8 cellular contexts compared by ENCODE assay signal in the genomic region with DNA sequence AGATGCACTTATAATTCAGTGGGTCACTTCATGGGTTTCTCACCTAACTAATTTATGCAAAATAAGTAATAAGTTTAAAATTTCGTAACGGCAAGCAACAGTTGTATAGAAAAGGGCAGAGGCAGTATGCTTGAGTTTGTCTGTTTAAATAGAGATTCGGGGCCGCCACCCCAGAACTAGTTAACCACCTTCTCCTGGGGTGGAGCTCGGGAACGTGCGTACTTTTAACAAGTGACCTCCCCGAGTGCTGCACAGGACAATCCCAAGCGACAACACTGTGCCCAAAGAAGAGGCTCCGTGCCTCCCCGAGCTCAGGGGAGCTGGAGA. TPM values are rescaled to one million over a fixed set of nuclear protein-coding genes. Genes with fewer than 3 reads are reported as not detected.
A peak's percentile ranks its signal among the peaks of the same experiment; 100 is the strongest.
DNase-seq lines count a peak whose midpoint lies in the region; ATAC-seq and TF ChIP-seq lines count a peak whose summit lies in the region.

No MANE protein-coding gene starts in this region.

- H3K9me3 Mint-ChIP-seq in CD4-positive, alpha-beta memory T cell: peaks cover 0 to 5% (median 0%) of the 10 kb centered on the region in 8 donors
- no peaks in the 10 kb centered on the region for H3K9me3 Mint-ChIP-seq in neural crest cell

- POLR2A ChIA-PET in CD4-positive, alpha-beta memory T cell (lab: Charles Lee; ENCODE audit: partially characterized antibody): interaction anchor here (0.7 to 5.5 kb wide), 35 partner anchors 8 to 701 kb away, joined by 3 to 140 read pairs (median 5); partner anchors contain the start of genes CCNL1, GMPS, SLC33A1 and TIPARP

- intact Hi-C loops in CD4-positive, alpha-beta memory T cell (cut with micrococcal nuclease): loop anchor here (2.0 kb wide), 3 partner anchors 30 to 526 kb away; no protein-coding TSS in a partner anchor

- TF ChIP-seq CTCF in LNCaP clone FGC (IDR thresholded peaks at IDR 0.05; ENCODE audit: control insufficient read depth, extremely low read depth, insufficient read depth) (no peak), neural crest cell (conservative IDR thresholded peaks at IDR 0.05) (no peak)

- peak overlapping the region; percentile 94 to 98 (median 95) for H3K27ac Mint-ChIP-seq in CD4-positive, alpha-beta memory T cell
- peak overlapping the region; percentile 92 for H3K27ac Mint-ChIP-seq in neural crest cell (ENCODE audit: unreplicated experiment)

- H3K4me1 Mint-ChIP-seq in CD4-positive, alpha-beta memory T cell: peaks cover 31 to 55% (median 42%) of the 10 kb centered on the region in 4 donors
- peaks cover 44% of the 10 kb centered on the region for H3K4me1 Mint-ChIP-seq in neural crest cell

- H3K9ac ChIP-seq in duodenal mucosa (ENCODE audit: low read depth in 1 of 2, low read length in 2 of 2): peak overlapping the region; percentile 88 to 89

- peak overlapping the region; percentile 72 for H3K27ac ChIP-seq in CD4-positive, alpha-beta memory T cell (ENCODE audit: low read depth, low read length)
- H3K27ac ChIP-seq in duodenal mucosa (ENCODE audit: low read depth, low read length): peak overlapping the region; percentile 73

- peaks cover 23 to 51% of the 10 kb centered on the region in 2 donors for H3K36me3 Mint-ChIP-seq in CD4-positive, alpha-beta memory T cell
- peaks cover 7% of the 10 kb centered on the region for H3K36me3 Mint-ChIP-seq in neural crest cell (ENCODE audit: low read depth)

- peaks cover 40% of the 10 kb centered on the region for H3K4me1 ChIP-seq in CD4-positive, alpha-beta memory T cell (ENCODE audit: insufficient read depth, low read length)
- peaks cover 10 to 13% of the 10 kb centered on the region in 2 donors for H3K4me1 ChIP-seq in duodenal mucosa (ENCODE audit: control insufficient read depth in 1 of 2, insufficient read depth in 2 of 2, low read length in 2 of 2)

- DNase-seq in CD4-positive, alpha-beta memory T cell: no peak
- DNase-seq in LNCaP clone FGC (ENCODE audit: low read depth): no peak
- no peak for DNase-seq in neural crest cell (ENCODE audit: low read depth, low spot score)

- peaks cover 7% of the 10 kb centered on the region for H3K36me3 ChIP-seq in CD4-positive, alpha-beta memory T cell (ENCODE audit: insufficient read depth, low read length)
- peaks cover 9 to 18% of the 10 kb centered on the region in 2 donors for H3K36me3 ChIP-seq in duodenal mucosa (ENCODE audit: control insufficient read depth in 1 of 2, insufficient read depth in 2 of 2, low read length in 2 of 2)

- H3K27me3 Mint-ChIP-seq in CD4-positive, alpha-beta memory T cell: peaks cover 0 to 5% of the 10 kb centered on the region in 2 donors
- H3K27me3 Mint-ChIP-seq in neural crest cell (ENCODE audit: low read depth): no peaks in the 10 kb centered on the region

- H3K4me3 Mint-ChIP-seq in CD4-positive, alpha-beta memory T cell: peak overlapping the region; percentile 89 to 99 (median 98)
- peak overlapping the region; percentile 97 for H3K4me3 Mint-ChIP-seq in neural crest cell

- no peaks in the 10 kb centered on the region for H3K27me3 ChIP-seq in CD4-positive, alpha-beta memory T cell (ENCODE audit: insufficient read depth, low read length)
- H3K27me3 ChIP-seq in duodenal mucosa (ENCODE audit: control insufficient read depth in 1 of 2, insufficient read depth in 2 of 2, low read length in 2 of 2): no peaks in the 10 kb centered on the region

- no peak for ATAC-seq in HG03439 (IDR thresholded peaks at IDR 0.05; ENCODE audit: unreplicated experiment)
- no peak for ATAC-seq in GM18502 (IDR thresholded peaks at IDR 0.05; ENCODE audit: poor library complexity, unreplicated experiment)
- no peak for ATAC-seq in GM21619 (IDR thresholded peaks at IDR 0.05; ENCODE audit: unreplicated experiment)
- ATAC-seq in HG03196 (IDR thresholded peaks at IDR 0.05; ENCODE audit: unreplicated experiment): no peak

- H3K9me3 ChIP-seq in CD4-positive, alpha-beta memory T cell (ENCODE audit: control insufficient read depth in 1 of 2, low read length in 2 of 2): no peaks in the 10 kb centered on the region
- no peaks in the 10 kb centered on the region for H3K9me3 ChIP-seq in duodenal mucosa (ENCODE audit: control insufficient read depth in 1 of 2, low read length in 2 of 2)

- H3K4me3 ChIP-seq in CD4-positive, alpha-beta memory T cell (ENCODE audit: low read length in 2 of 2): peak overlapping the region; percentile 67 to 97
- H3K4me3 ChIP-seq in LNCaP clone FGC (ENCODE audit: low read depth, low read length) (peak overlapping the region; percentile 90), duodenal mucosa (ENCODE audit: low read depth in 1 of 2, low read length in 2 of 2) (peak overlapping the region; percentile 84 to 94)

- CTCF ChIA-PET in CD4-positive, alpha-beta memory T cell (lab: Charles Lee; ENCODE audit: partially characterized antibody): interaction anchor here (0.7 to 3.1 kb wide), 22 partner anchors 8 to 621 kb away, joined by 3 to 30 read pairs (median 4); partner anchors contain the start of gene TIPARP

RNA-seq across cellular contexts. Expression of gene SSR3, which starts 0.4 kb away (rescaled TPM):
- 100 to 1,000 TPM; 132 to 138 TPM for total RNA-seq in CD4-positive, alpha-beta memory T cell
- polyA plus RNA-seq in CD4-positive, alpha-beta memory T cell: 100 to 1,000 TPM; 136 to 158 TPM
- 131 and 136 TPM in 2 replicates for total RNA-seq in neural crest cell
